In the genomic region with DNA sequence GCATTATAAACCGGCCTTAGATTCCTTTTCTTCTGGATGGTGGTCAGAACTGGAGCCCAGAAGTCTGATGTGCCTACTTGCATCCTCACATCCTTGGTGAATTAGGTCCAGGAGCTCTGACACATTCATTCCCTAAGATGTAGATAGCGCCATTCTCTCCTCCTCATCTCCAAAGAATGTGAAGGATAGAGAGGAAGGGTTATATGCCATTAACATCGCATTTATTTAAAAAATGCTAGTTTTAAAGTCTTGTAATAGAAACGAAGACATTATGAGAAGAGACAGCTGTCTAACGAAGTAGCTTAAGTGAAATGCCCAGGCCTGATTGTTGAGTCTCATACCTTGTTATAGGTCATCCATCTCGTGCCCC, we compare ENCODE assay signal across 24 cellular contexts. TPM values are rescaled to one million over a fixed set of nuclear protein-coding genes. Genes with fewer than 3 reads are reported as not detected.
DNase-seq lines count a peak whose midpoint lies in the region; ATAC-seq and TF ChIP-seq lines count a peak whose summit lies in the region.
"Had no signal": no experiment of that assay in that cellular context is flagged by ENCODE, and none has a peak within 500 bp of the region (broad histone marks: within the 10 kb centered on the region; RNA-seq: fewer than 3 reads in every experiment).

No MANE protein-coding gene starts in this region.

- no peak overlapping the region for H3K4me3 Mint-ChIP-seq in chondrocyte (ENCODE audit: unreplicated experiment)
- no peak overlapping the region for H3K4me3 Mint-ChIP-seq in progenitor cell of endocrine pancreas (ENCODE audit: low read depth)
- no peak overlapping the region for H3K4me3 Mint-ChIP-seq in T-cell
- H3K4me3 Mint-ChIP-seq: brain; neural progenitor cell; T-helper 1 cell treated with Interleukin-12 subunit alpha and Interleukin-12 subunit beta and Interleukin-4 antibody, amounts not matched to agents 30 μg/mL and 1 μg/mL, for 36 hours had no signal

- peaks cover 11% of the 10 kb centered on the region for H3K36me3 ChIP-seq in IMR-90 (ENCODE audit: control insufficient read depth, insufficient read depth, low read length)
- H3K36me3 ChIP-seq: neural progenitor cell, transverse colon had no signal

- TF ChIP-seq CTCF in IMR-90 (conservative IDR thresholded peaks at IDR 0.05; ENCODE audit: low read depth, low read length) (no peak), chondrocyte (IDR thresholded peaks at IDR 0.05) (no peak), progenitor cell of endocrine pancreas (IDR thresholded peaks at IDR 0.05; ENCODE audit: unreplicated experiment) (no peak), RWPE1 (conservative IDR thresholded peaks at IDR 0.05; ENCODE audit: low read depth) (no peak)

- H2BK120ac ChIP-seq in IMR-90 (ENCODE audit: low read depth, low read length) = peak overlapping the region; percentile 81

- H2BK5ac ChIP-seq in IMR-90 (ENCODE audit: low read depth, low read length, poor library complexity, severe bottlenecking) = peak overlapping the region; percentile 91

- no peak overlapping the region for H3K4me3 ChIP-seq in IMR-90 (ENCODE audit: insufficient read depth, low read depth, low read length)
- H3K4me3 ChIP-seq: BLaER1, neural progenitor cell, SJSA1, transverse colon had no signal

- H3K9me3 ChIP-seq in IMR-90 (ENCODE audit: control insufficient read depth, insufficient read depth, low read length) = no peaks in the 10 kb centered on the region
- H3K9me3 ChIP-seq: SJSA1, transverse colon had no signal

- WGBS in IMR-90 (ENCODE audit: extremely low coverage in 2 of 2, insufficient read length in 1 of 2), 2 experiments = 80% methylated on average over 1 of the region's 6 CpGs; no CpG with 5 or more reads in 1 of the 2 experiments

- intact Hi-C loops in IMR-90 (cut with micrococcal nuclease) = no loop called here

- peak overlapping the region; percentile 93 for H2AK5ac ChIP-seq in IMR-90 (ENCODE audit: low read depth, low read length)

- peak overlapping the region; percentile 80; the same call in 1 of the 2 replicates for H4K91ac ChIP-seq in IMR-90 (ENCODE audit: insufficient read depth, low read depth, low read length)

- H2AK9ac ChIP-seq in IMR-90 (replicated peaks; ENCODE audit: low read depth, low read length, poor library complexity) = no peak overlapping the region

- peak overlapping the region; percentile 83 for H3K18ac ChIP-seq in IMR-90 (ENCODE audit: low read depth, low read length)

- H3K56ac ChIP-seq in IMR-90 (ENCODE audit: extremely low read depth, insufficient read depth, low read length) = peak overlapping the region; percentile 61; the same call in 1 of the 2 replicates

- DNase-seq in AG20443 (ENCODE audit: low spot score) = peak; percentile 35
- DNase-seq in IMR-90 = peak; percentile 81
- no peak for DNase-seq in chondrocyte (ENCODE audit: low spot score)
- no peak for DNase-seq in progenitor cell of endocrine pancreas (ENCODE audit: low spot score, unreplicated experiment)
- DNase-seq in activated naive CD4-positive, alpha-beta T cell (lab: John Stamatoyannopoulos, UW) = no peak
- no peak for DNase-seq in RWPE1 (ENCODE audit: low spot score)
- DNase-seq in T-cell = no peak
- DNase-seq: activated CD4-positive, alpha-beta T cell treated with anti-CD3 and anti-CD28 coated beads for 48 hours; activated naive CD4-positive, alpha-beta T cell treated with Interleukin-2 at 50 U/mL for 16 hours; activated T-cell treated with anti-CD3 and anti-CD28 coated beads, Interleukin-2, amount 50 U/mL, for 48 hours; COR-L47; left cardiac atrium; MM.1S; NCI-H2081 treated with DMSO at 0.1 percent for 48 hours; NCI-H748 treated with DMSO at 0.1 percent for 48 hours; posterior cingulate gyrus; transverse colon had no signal

- no peak for TF ChIP-seq POLR2A in IMR-90 (IDR thresholded peaks at IDR 0.05; ENCODE audit: low read depth, low read length)

- no TSS peak for BruUV-seq in IMR-90 (replicated peaks; lab: Mats Ljungman, UMichigan)

- peak overlapping the region; percentile 47 for H3K27ac Mint-ChIP-seq in chondrocyte (ENCODE audit: unreplicated experiment)
- H3K27ac Mint-ChIP-seq in progenitor cell of endocrine pancreas = peak overlapping the region; percentile 25
- H3K27ac Mint-ChIP-seq in T-cell = no peak overlapping the region
- H3K27ac Mint-ChIP-seq: brain; T-helper 1 cell treated with Interleukin-12 subunit alpha and Interleukin-12 subunit beta and Interleukin-4 antibody, amounts not matched to agents 30 μg/mL and 1 μg/mL, for 36 hours had no signal

- H3K4me2 ChIP-seq in IMR-90 (ENCODE audit: low read depth, low read length) = peak overlapping the region; percentile 44
- H3K4me2 ChIP-seq: BLaER1, KMS-11, neural progenitor cell had no signal

- H4K20me1 ChIP-seq in IMR-90 (ENCODE audit: insufficient read depth, low read length) = peaks cover 88% of the 10 kb centered on the region

- H3K9me3 Mint-ChIP-seq in chondrocyte (ENCODE audit: low read depth) (no peaks in the 10 kb centered on the region), progenitor cell of endocrine pancreas (ENCODE audit: low read depth) (no peaks in the 10 kb centered on the region), T-cell (no peaks in the 10 kb centered on the region)
- H3K9me3 Mint-ChIP-seq: T-helper 1 cell treated with Interleukin-12 subunit alpha and Interleukin-12 subunit beta and Interleukin-4 antibody, amounts not matched to agents 30 μg/mL and 1 μg/mL, for 36 hours had no signal

- H3K79me1 ChIP-seq in IMR-90 (ENCODE audit: low read depth in 1 of 2, low read length in 2 of 2) = peaks cover 24 to 93% of the 10 kb centered on the region in 2 experiments

- peak overlapping the region; percentile 82 for H3K23ac ChIP-seq in IMR-90 (ENCODE audit: low read depth, low read length)

- no peaks in the 10 kb centered on the region for H3K27me3 ChIP-seq in IMR-90 (ENCODE audit: control insufficient read depth, insufficient read depth, low read length)
- H3K27me3 ChIP-seq: BLaER1, SJSA1, transverse colon had no signal

- peak overlapping the region; percentile 84 for H3K14ac ChIP-seq in IMR-90 (replicated peaks; ENCODE audit: low read depth, low read length)

- H3K4me1 Mint-ChIP-seq in chondrocyte (ENCODE audit: low read depth) (peaks cover 70% of the 10 kb centered on the region), progenitor cell of endocrine pancreas (ENCODE audit: low read depth) (peaks cover 38% of the 10 kb centered on the region), T-cell (peaks cover 72 to 81% (median 77%) of the 10 kb centered on the region in 3 donors)

- H3K27ac ChIP-seq in IMR-90 (ENCODE audit: insufficient read depth, low read length) (peak overlapping the region; percentile 92), RWPE1 (no peak overlapping the region)
- H3K27ac ChIP-seq: BLaER1, KMS-11, neural progenitor cell, SJSA1, transverse colon had no signal

- peak overlapping the region; percentile 61; the same call in 2 of the 3 replicates for H2BK15ac ChIP-seq in IMR-90 (ENCODE audit: low read depth, low read length)

- H3K4ac ChIP-seq in IMR-90 (ENCODE audit: low read depth, low read length) = peak overlapping the region; percentile 93

- H2AFZ ChIP-seq in IMR-90 (replicated peaks; ENCODE audit: low read length, poor library complexity) = peak overlapping the region; percentile 64
- H2AFZ ChIP-seq: neural progenitor cell had no signal

- CTCF ChIA-PET in IMR-90 (lab: Yijun Ruan, JAX) = interaction anchor here (1.4 kb wide), 1 partner anchor 122 kb away, joined by 4 read pairs; no protein-coding TSS in a partner anchor
- CTCF ChIA-PET in RWPE1 (lab: Yijun Ruan, JAX) = no interaction called here
- CTCF ChIA-PET in T-cell (lab: Charles Lee) = interaction anchor here (0.6 to 0.7 kb wide), 2 partner anchors 45 to 109 kb away, joined by 3 to 10 read pairs; no protein-coding TSS in a partner anchor

- peak overlapping the region; percentile 15 to 81; a peak in 3 of 4 replicates for H4K8ac ChIP-seq in IMR-90 (ENCODE audit: low read depth in 2 of 2, low read length in 2 of 2)

- no peaks in the 10 kb centered on the region for H3K27me3 Mint-ChIP-seq in chondrocyte (ENCODE audit: low read depth)
- H3K27me3 Mint-ChIP-seq in progenitor cell of endocrine pancreas = no peaks in the 10 kb centered on the region
- no peaks in the 10 kb centered on the region for H3K27me3 Mint-ChIP-seq in T-cell
- H3K27me3 Mint-ChIP-seq: brain had no signal

- H3K9me1 ChIP-seq in IMR-90 (ENCODE audit: insufficient read depth, low read length) = peaks cover 35% of the 10 kb centered on the region

- no peak overlapping the region for H4K5ac ChIP-seq in IMR-90 (ENCODE audit: low read depth, low read length)

- H3K36me3 Mint-ChIP-seq in chondrocyte (ENCODE audit: low read depth) (peaks cover 6% of the 10 kb centered on the region), progenitor cell of endocrine pancreas (ENCODE audit: insufficient read depth) (peaks cover 16% of the 10 kb centered on the region), T-cell (peaks cover 50% of the 10 kb centered on the region)

- peaks cover 26% of the 10 kb centered on the region for H3K4me1 ChIP-seq in IMR-90 (ENCODE audit: control insufficient read depth, insufficient read depth, low read length)

- peak overlapping the region; percentile 73 for H2BK20ac ChIP-seq in IMR-90 (ENCODE audit: low read depth, low read length)

- POLR2A ChIA-PET in IMR-90 (lab: Charles Lee; ENCODE audit: unreplicated experiment) = interaction anchor here (0.6 to 0.7 kb wide), 2 partner anchors 9 to 107 kb away, joined by 4 to 18 read pairs; no protein-coding TSS in a partner anchor
- POLR2A ChIA-PET in RWPE1 (lab: Yijun Ruan, JAX; ENCODE audit: low non-redundant PET) = no interaction called here
- POLR2A ChIA-PET in T-cell (lab: Charles Lee) = interaction anchor here in 1 of 2 donors (2.0 kb wide), 1 partner anchor 10 kb away, joined by 10 read pairs; a partner anchor contains a TSS

- ATAC-seq in IMR-90 (ENCODE audit: low read depth) (peak; percentile 84), T-cell (replicated peaks in 1 of 4) (no peak), HG02798 (IDR thresholded peaks at IDR 0.05; ENCODE audit: poor library complexity, unreplicated experiment) (no peak)

- in situ Hi-C loops in IMR-90 (cut with MboI; ENCODE audit: low sequenced_read_pairs) = loop anchor here (10.0 kb wide), 1 partner anchor 113 kb away; no protein-coding TSS in a partner anchor

- H3K9ac ChIP-seq in IMR-90 (ENCODE audit: low read depth, low read length) = peak overlapping the region; percentile 55; the same call in 1 of the 2 replicates
- H3K9ac ChIP-seq: BLaER1, KMS-11, neural progenitor cell had no signal

- no peak for TF ChIP-seq RAD21 in IMR-90 (IDR thresholded peaks at IDR 0.05; ENCODE audit: low read length)

- dilution Hi-C loops in IMR-90 (cut with HindIII; ENCODE audit: low sequenced_read_pairs, unreplicated experiment) = no loop called here

TF ChIP-seq in IMR-90, 13 proteins besides CTCF, POLR2A, EP300 and RAD21 (continues in another document):
- TF ChIP-seq MAFK (IDR thresholded peaks at IDR 0.05; ENCODE audit: low read depth, low read length) = no peak
- TF ChIP-seq FOS (IDR thresholded peaks at IDR 0.05; ENCODE audit: low read depth, low read length) = 0 out of 2 replicates have a peak, but pooled peaks have one; percentile 19

RNA-seq across cellular contexts. Expression of a gene that starts 9.7 kb away (rescaled TPM):
- total RNA-seq in IMR-90 (2012; rRNA removed) (103 and 126 TPM in 2 replicates), chondrocyte (40.1 to 65.1 TPM (median 41.3 TPM) in 3 replicates), progenitor cell of endocrine pancreas (51.3 and 51.4 TPM in 2 replicates), T-cell (10 to 100 TPM; 21.0 to 33.7 (median 28.5) TPM)
- polyA plus RNA-seq in IMR-90 (2012; rRNA removed) = 24.8 and 26.9 TPM in 2 replicates
- 8.1 and 11.6 TPM in 2 replicates for polyA plus RNA-seq in IMR-90 (2012; cell fraction: cytosol; rRNA removed)
- 9.4 and 35.9 TPM in 2 replicates for polyA plus RNA-seq in IMR-90 (2012; cell fraction: nucleus; rRNA removed; ENCODE audit: low replicate concordance)

Comparison
In these comparisons a context has a peak if more than half of its experiments do, and no peak if none do; other contexts are left out.
1. DNase-seq: peak in AG20443 (single experiment) and IMR-90 (single experiment); none in chondrocyte (single experiment), progenitor cell of endocrine pancreas (single experiment), activated naive CD4-positive, alpha-beta T cell (0 of 4), RWPE1 (single experiment) and T-cell (0 of 34).
2. H3K27ac Mint-ChIP-seq: peak in chondrocyte (single experiment) and progenitor cell of endocrine pancreas (single experiment); none in T-cell (0 of 2).